Comparison of ENCODE assay signal across 26 cellular contexts in genomic region chr12:42539696-42540095, GRCh38. TPM values are rescaled to one million over a fixed set of nuclear protein-coding genes. Genes with fewer than 3 reads are reported as not detected.
"Had no signal": no experiment of that assay in that cellular context is flagged by ENCODE, and none has a peak within 500 bp of the region (broad histone marks: within the 10 kb centered on the region; RNA-seq: fewer than 3 reads in every experiment).

No MANE protein-coding gene starts in this region.

- H3K4me3 ChIP-seq: ascending aorta, cardiac muscle cell, coronary artery, gastrocnemius medialis, left ventricle myocardium inferior, spleen, thoracic aorta, uterus had no signal

- H3K27me3 Mint-ChIP-seq: type B pancreatic cell had no signal

- H3K36me3 Mint-ChIP-seq: activated naive CD8-positive, alpha-beta T cell; brain; naive thymus-derived CD4-positive, alpha-beta T cell had no signal

- H3K4me3 Mint-ChIP-seq: activated naive CD8-positive, alpha-beta T cell; brain; effector memory CD8-positive, alpha-beta T cell; naive thymus-derived CD4-positive, alpha-beta T cell; stimulated activated naive CD8-positive, alpha-beta T cell treated with anti-CD3 and anti-CD28 coated beads, Interleukin-15, Interleukin-2, amounts not matched to agents 100 ng/mL and 50 ng/mL, for 24 hours; T-helper 17 cell; type B pancreatic cell had no signal

- H3K27me3 ChIP-seq: ascending aorta, cardiac muscle cell, gastrocnemius medialis, spleen, uterus had no signal

- H3K4me1 Mint-ChIP-seq: brain; naive thymus-derived CD4-positive, alpha-beta T cell had no signal

- H3K9me3 Mint-ChIP-seq: effector memory CD8-positive, alpha-beta T cell; naive thymus-derived CD4-positive, alpha-beta T cell; stimulated activated naive CD8-positive, alpha-beta T cell treated with anti-CD3 and anti-CD28 coated beads, Interleukin-15, Interleukin-2, amounts not matched to agents 100 ng/mL and 50 ng/mL, for 24 hours; type B pancreatic cell had no signal

- DNase-seq: activated CD4-positive, alpha-beta T cell treated with anti-CD3 and anti-CD28 coated beads for 48 hours; activated CD4-positive, alpha-beta T cell treated with anti-CD3 and anti-CD28 coated beads, Interleukin-2, amount 50 U/mL, for 48 hours; activated CD8-positive, alpha-beta memory T cell treated with anti-CD3 and anti-CD28 coated beads for 24 hours; activated effector memory CD4-positive, alpha-beta T cell treated with Interleukin-2 at 50 U/mL for 16 hours; activated naive CD4-positive, alpha-beta T cell treated with Interleukin-2 at 50 U/mL for 16 hours; cerebellar nuclear complex; effector memory CD8-positive, alpha-beta T cell; gastrocnemius medialis; glutamatergic neuron; islet precursor cell; left ventricle myocardium inferior; naive thymus-derived CD4-positive, alpha-beta T cell; right cardiac atrium; spleen; T-helper 17 cell; T1000; uterus; WERI-Rb-1 had no signal

- H3K36me3 ChIP-seq: ascending aorta, cardiac muscle cell, gastrocnemius medialis, left ventricle myocardium inferior, spleen, thoracic aorta, uterus, WERI-Rb-1 had no signal

- H3K27ac Mint-ChIP-seq: activated naive CD8-positive, alpha-beta T cell; brain; effector memory CD8-positive, alpha-beta T cell; naive thymus-derived CD4-positive, alpha-beta T cell; stimulated activated naive CD8-positive, alpha-beta T cell treated with anti-CD3 and anti-CD28 coated beads, Interleukin-15, Interleukin-2, amounts not matched to agents 100 ng/mL and 50 ng/mL, for 24 hours; T-helper 17 cell; type B pancreatic cell had no signal

RNA-seq across cellular contexts. Expression of gene PRICKLE1, which starts 49.9 kb away (rescaled TPM):
- polyA plus RNA-seq: naive thymus-derived CD4-positive, alpha-beta T cell had no signal
